10 cellular contexts compared by ENCODE assay signal in the genomic region with DNA sequence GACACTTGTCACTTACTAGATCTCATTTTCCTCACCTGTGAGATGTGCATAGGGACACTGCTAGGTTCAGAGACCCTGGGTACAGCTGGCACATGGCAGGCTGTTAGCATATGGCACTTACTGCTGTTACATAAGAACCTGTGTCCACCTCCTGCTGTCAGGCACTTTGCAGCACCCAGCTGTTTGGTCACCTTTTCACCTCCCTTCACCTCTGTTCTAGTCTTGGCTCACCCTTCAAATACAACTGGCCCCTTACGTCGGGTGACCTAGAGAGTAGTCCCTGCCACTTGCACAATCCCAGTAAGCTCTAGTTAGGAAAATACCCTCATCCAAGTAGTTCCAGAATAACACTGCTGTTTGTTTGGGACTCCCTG.
DNase-seq lines count a peak whose midpoint lies in the region; ATAC-seq and TF ChIP-seq lines count a peak whose summit lies in the region.
"Had no signal": no experiment of that assay in that cellular context is flagged by ENCODE, and none has a peak within 500 bp of the region (broad histone marks: within the 10 kb centered on the region; RNA-seq: fewer than 3 reads in every experiment).

No MANE protein-coding gene starts in this region.

- TF ChIP-seq CTCF in smooth muscle cell (IDR thresholded peaks at IDR 0.05; ENCODE audit: borderline replicate concordance, insufficient read depth, poor library complexity, severe bottlenecking), result no peak

- peak overlapping the region; percentile 80 for H3K4me3 Mint-ChIP-seq in T-helper 17 cell
- H3K4me3 Mint-ChIP-seq in immature natural killer cell, result peak overlapping the region in 4 of 5 donors; percentile 27 to 62 (median 52)
- H3K4me3 Mint-ChIP-seq: activated CD4-positive, alpha-beta T cell treated with anti-CD3 and anti-CD28 coated beads, Interleukin-2, amount 10 ng/mL, durations not matched to agents 24 days and 14 days; memory B cell had no signal

- peaks cover 37% of the 10 kb centered on the region for H3K4me1 Mint-ChIP-seq in T-helper 17 cell
- H3K4me1 Mint-ChIP-seq in immature natural killer cell, result peaks cover 39 to 55% of the 10 kb centered on the region in 2 donors

- H3K9ac ChIP-seq in smooth muscle cell (ENCODE audit: low read depth), result no peak overlapping the region

- 73% methylated on average over 2 of the region's 2 CpGs for WGBS in smooth muscle cell (ENCODE audit: low lambda C conversion rate)

- no peaks in the 10 kb centered on the region for H4K20me1 ChIP-seq in smooth muscle cell (ENCODE audit: low read depth)

- DNase-seq in T-helper 17 cell, result no peak
- no peak for DNase-seq in immature natural killer cell
- DNase-seq in smooth muscle cell (lab: John Stamatoyannopoulos, UW; ENCODE audit: unreplicated experiment), result no peak
- DNase-seq in amniotic stem cell (lab: John Stamatoyannopoulos, UW), result no peak
- DNase-seq in germinal center (ENCODE audit: low spot score), result no peak
- no peak for DNase-seq in NCI-H146 treated with DMSO at 0.1 percent for 48 hours (lab: John Stamatoyannopoulos, UW; ENCODE audit: unreplicated experiment)

- H3K27ac Mint-ChIP-seq in T-helper 17 cell, result peak overlapping the region; percentile 91
- H3K27ac Mint-ChIP-seq in immature natural killer cell, result peak overlapping the region in 1 of 6 donors; percentile 68
- H3K27ac Mint-ChIP-seq: activated CD4-positive, alpha-beta T cell treated with anti-CD3 and anti-CD28 coated beads, Interleukin-2, amount 10 ng/mL, durations not matched to agents 24 days and 14 days; memory B cell had no signal

- no peaks in the 10 kb centered on the region for H3K9me3 Mint-ChIP-seq in immature natural killer cell
- H3K9me3 Mint-ChIP-seq: activated CD4-positive, alpha-beta T cell treated with anti-CD3 and anti-CD28 coated beads, Interleukin-2, amount 10 ng/mL, durations not matched to agents 24 days and 14 days; memory B cell had no signal

- peaks cover 3% of the 10 kb centered on the region for H3F3A ChIP-seq in smooth muscle cell (ENCODE audit: low read depth)

- H3K9me3 ChIP-seq in T-helper 17 cell (ENCODE audit: control insufficient read depth, low read length, poor library complexity, severe bottlenecking), result no peaks in the 10 kb centered on the region
- H3K9me3 ChIP-seq in smooth muscle cell (replicated peaks; ENCODE audit: low read depth), result no peaks in the 10 kb centered on the region

- H3K36me3 Mint-ChIP-seq in T-helper 17 cell (ENCODE audit: low read depth) (no peaks in the 10 kb centered on the region), immature natural killer cell (no peaks in the 10 kb centered on the region)
- H3K36me3 Mint-ChIP-seq: memory B cell had no signal

- no peaks in the 10 kb centered on the region for H3K79me2 ChIP-seq in smooth muscle cell (ENCODE audit: low read depth)

- H3K27me3 Mint-ChIP-seq in T-helper 17 cell (no peaks in the 10 kb centered on the region), immature natural killer cell (ENCODE audit: low read depth in 3 of 3) (peaks cover 2 to 18% (median 9%) of the 10 kb centered on the region in 3 donors)

- H3K4me3 ChIP-seq in smooth muscle cell, result peak overlapping the region; percentile 28

- ATAC-seq in GM19035 (IDR thresholded peaks at IDR 0.05; ENCODE audit: unreplicated experiment), result peak; percentile 19
- no peak for ATAC-seq in T-helper 17 cell
- ATAC-seq in GM21619 (IDR thresholded peaks at IDR 0.05; ENCODE audit: unreplicated experiment), result no peak

- peaks cover 3% of the 10 kb centered on the region for H3K4me1 ChIP-seq in smooth muscle cell (ENCODE audit: low read depth)

- H3K4me2 ChIP-seq in smooth muscle cell, result peak overlapping the region; percentile 79

- peak overlapping the region; percentile 38 for H2AFZ ChIP-seq in smooth muscle cell (ENCODE audit: low read depth)

- no peak overlapping the region for H3K27ac ChIP-seq in smooth muscle cell (ENCODE audit: low read depth)

- H3K36me3 ChIP-seq in smooth muscle cell (ENCODE audit: low read depth), result no peaks in the 10 kb centered on the region

- H3K27me3 ChIP-seq in smooth muscle cell (ENCODE audit: low read depth), result no peaks in the 10 kb centered on the region
